19 cellular contexts compared by ENCODE assay signal in the genomic region with DNA sequence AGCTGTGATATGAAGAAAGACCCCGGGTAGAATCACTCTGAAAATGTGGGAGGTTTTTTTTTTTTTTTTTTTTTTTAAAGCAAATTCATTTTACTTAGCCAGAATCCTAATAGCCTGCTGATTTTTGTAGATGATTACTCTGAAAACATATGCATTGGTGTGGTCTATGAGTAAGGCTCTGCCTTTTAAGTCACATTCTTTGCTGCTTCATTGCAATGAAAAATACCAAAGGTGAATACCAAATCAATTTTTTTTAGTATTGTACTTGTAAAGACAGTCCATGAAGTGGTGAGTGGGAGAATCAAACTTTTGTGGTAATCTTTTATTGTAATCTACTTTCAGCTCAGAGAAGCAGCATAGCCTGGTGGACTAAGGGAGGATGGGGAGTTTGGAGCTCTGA.
"Had no signal": no experiment of that assay in that cellular context is flagged by ENCODE, and none has a peak within 500 bp of the region (broad histone marks: within the 10 kb centered on the region; RNA-seq: fewer than 3 reads in every experiment).

No MANE protein-coding gene starts in this region.

- H3K9me3 ChIP-seq: gastrocnemius medialis, heart left ventricle, left ventricle myocardium inferior, tibial artery, uterus had no signal

- H3K4me3 Mint-ChIP-seq: activated naive CD4-positive, alpha-beta T cell treated with anti-CD3 and anti-CD28 coated beads, Interleukin-2, amount 10 ng/mL, durations not matched to agents 7 days and 5 days; brain; central memory CD8-positive, alpha-beta T cell; memory B cell; naive thymus-derived CD8-positive, alpha-beta T cell had no signal

- DNase-seq: activated CD4-positive, alpha-beta T cell treated with anti-CD3 and anti-CD28 coated beads, Interleukin-2, amount 50 U/mL, for 1 hour; activated CD4-positive, CD25-positive, alpha-beta regulatory T cell; activated naive CD4-positive, alpha-beta T cell treated with anti-CD3 and anti-CD28 coated beads, Interleukin-2, amount 10 ng/mL, durations not matched to agents 7 days and 5 days; activated T-cell treated with anti-CD3 and anti-CD28 coated beads for 4 hours; cortex of kidney; effector CD4-positive, alpha-beta T cell; gastrocnemius medialis; heart left ventricle; left ventricle myocardium inferior; naive thymus-derived CD8-positive, alpha-beta T cell; retina; stimulated activated CD4-positive, alpha-beta T cell treated with anti-CD3 and anti-CD28 coated beads, Interleukin-2, amount 100 ng/mL, for 48 hours; stimulated activated naive CD4-positive, alpha-beta T cell; tibial artery; uterus had no signal

- H3K27ac Mint-ChIP-seq: activated naive CD4-positive, alpha-beta T cell treated with anti-CD3 and anti-CD28 coated beads, Interleukin-2, amount 10 ng/mL, durations not matched to agents 7 days and 5 days; activated T-helper 2 cell treated with anti-CD3 and anti-CD28 coated beads, Interferon-gamma antibody, Interleukin-2, Interleukin-4, amounts not matched to agents 10 μg/mL and 5 μg/mL and 100 μg/mL, durations not matched to agents 14 hours and 24 hours and 36 hours; brain; memory B cell had no signal

- H3K4me1 Mint-ChIP-seq: activated naive CD4-positive, alpha-beta T cell treated with anti-CD3 and anti-CD28 coated beads, Interleukin-2, amount 10 ng/mL, durations not matched to agents 7 days and 5 days; central memory CD8-positive, alpha-beta T cell; naive thymus-derived CD8-positive, alpha-beta T cell had no signal

- H3K27me3 ChIP-seq: gastrocnemius medialis, heart left ventricle, tibial artery, uterus had no signal

- H3K36me3 Mint-ChIP-seq: activated naive CD4-positive, alpha-beta T cell treated with anti-CD3 and anti-CD28 coated beads, Interleukin-2, amount 10 ng/mL, durations not matched to agents 7 days and 5 days; memory B cell; naive thymus-derived CD8-positive, alpha-beta T cell had no signal

- H3K27me3 Mint-ChIP-seq: brain, memory B cell had no signal

- H3K36me3 ChIP-seq: gastrocnemius medialis, heart left ventricle, left ventricle myocardium inferior, tibial artery, uterus had no signal

- H3K4me1 ChIP-seq: gastrocnemius medialis, heart left ventricle, left ventricle myocardium inferior, uterus had no signal

- H3K4me3 ChIP-seq: gastrocnemius medialis, heart left ventricle, left ventricle myocardium inferior, tibial artery, uterus had no signal

- H3K9me3 Mint-ChIP-seq: activated naive CD4-positive, alpha-beta T cell treated with anti-CD3 and anti-CD28 coated beads, Interleukin-2, amount 10 ng/mL, durations not matched to agents 7 days and 5 days; activated T-helper 2 cell treated with anti-CD3 and anti-CD28 coated beads, Interferon-gamma antibody, Interleukin-2, Interleukin-4, amounts not matched to agents 10 μg/mL and 5 μg/mL and 100 μg/mL, durations not matched to agents 14 hours and 24 hours and 36 hours; central memory CD8-positive, alpha-beta T cell; memory B cell; naive thymus-derived CD8-positive, alpha-beta T cell had no signal

- H3K27ac ChIP-seq: gastrocnemius medialis, heart left ventricle, left ventricle myocardium inferior, tibial artery, uterus had no signal

- ATAC-seq: gastrocnemius medialis; heart left ventricle; naive thymus-derived CD8-positive, alpha-beta T cell had no signal
